9 cellular contexts compared by ENCODE assay signal in genomic region chr11:57335023-57335342, GRCh38. TPM values are rescaled to one million over a fixed set of nuclear protein-coding genes. Genes with fewer than 3 reads are reported as not detected.
DNase-seq lines count a peak whose midpoint lies in the region; ATAC-seq and TF ChIP-seq lines count a peak whose summit lies in the region.
"Had no signal": no experiment of that assay in that cellular context is flagged by ENCODE, and none has a peak within 500 bp of the region (broad histone marks: within the 10 kb centered on the region; RNA-seq: fewer than 3 reads in every experiment).

No MANE protein-coding gene starts in this region.

- TF ChIP-seq CTCF in NB4 (IDR thresholded peaks at IDR 0.05; ENCODE audit: low read depth, low read length) (no peak), epithelial cell of proximal tubule (conservative IDR thresholded peaks at IDR 0.05; ENCODE audit: low read depth, low read length) (no peak), psoas muscle (IDR thresholded peaks at IDR 0.05) (no peak)

- no peaks in the 10 kb centered on the region for H3K9me3 ChIP-seq in psoas muscle

- peak overlapping the region; percentile 81 for H3K27ac ChIP-seq in psoas muscle

- intact Hi-C loops in psoas muscle (cut with DNase I), result no loop called here

- H3K36me3 ChIP-seq in psoas muscle (ENCODE audit: insufficient read depth in 1 of 2, low read depth in 1 of 2), result peaks cover 3 to 49% of the 10 kb centered on the region in 2 donors

- DNase-seq in NB4 (ENCODE audit: low read depth), result no peak
- DNase-seq in epithelial cell of proximal tubule (ENCODE audit: low read depth), result no peak
- no peak for DNase-seq in psoas muscle
- DNase-seq in erythroblast (lab: John Stamatoyannopoulos, UW), result no peak
- DNase-seq in stimulated activated naive CD4-positive, alpha-beta T cell (lab: John Stamatoyannopoulos, UW), result no peak

- H3K4me3 ChIP-seq in NB4 (ENCODE audit: low read depth, low read length) (peak overlapping the region; percentile 96), epithelial cell of proximal tubule (ENCODE audit: low read depth, low read length) (peak overlapping the region; percentile 75), psoas muscle (peak overlapping the region; percentile 85)

- no peaks in the 10 kb centered on the region for H3K27me3 ChIP-seq in psoas muscle (ENCODE audit: insufficient read depth in 3 of 3, low read length in 2 of 3)

- peak; percentile 5 for ATAC-seq in GM18519 (IDR thresholded peaks at IDR 0.05; ENCODE audit: low FRiP score, unreplicated experiment)
- ATAC-seq in psoas muscle, result no peak
- ATAC-seq in GM19351 (IDR thresholded peaks at IDR 0.05; ENCODE audit: unreplicated experiment), result no peak
- ATAC-seq in GM18511 (IDR thresholded peaks at IDR 0.05; ENCODE audit: unreplicated experiment), result no peak

- TF ChIP-seq POLR2A in NB4 (IDR thresholded peaks at IDR 0.05; ENCODE audit: extremely low read depth, insufficient read length), result no peak
- no peak for TF ChIP-seq POLR2A in erythroblast (IDR thresholded peaks at IDR 0.05; ENCODE audit: low read length)

- peaks cover 18% of the 10 kb centered on the region for H3K4me1 ChIP-seq in psoas muscle

- 2 to 7% (median 3%) methylated on average over 7 of the region's 7 CpGs for WGBS in psoas muscle, 3 donors

RNA-seq across cellular contexts. Expression of gene SSRP1, which starts 0.7 kb away (rescaled TPM):
- total RNA-seq in epithelial cell of proximal tubule (141 and 218 TPM in 2 replicates), psoas muscle (10 to 100 TPM; 69.0 to 94.0 (median 82.4) TPM)
- polyA plus RNA-seq in psoas muscle, result 100 to 1,000 TPM; 101 to 138 (median 125) TPM

RNA-seq across cellular contexts. Expression of gene P2RX3, which starts 3.2 kb away (rescaled TPM):
- total RNA-seq in epithelial cell of proximal tubule (not detected in 2 replicates), psoas muscle (under 1 TPM; 0.40 to 0.90 (median 0.43) TPM)
- polyA plus RNA-seq in psoas muscle, result under 1 TPM; 0.21 to 0.60 (median 0.30) TPM
- total RNA-seq: T-helper 2 cell treated with Interferon-gamma antibody and Interleukin-4, amounts not matched to agents 100 ng/mL and 5 ng/mL, for 36 hours had no signal

RNA-seq across cellular contexts. Expression of gene TNKS1BP1, which starts 10.2 kb away (rescaled TPM):
- 65.4 and 66.3 TPM in 2 replicates for total RNA-seq in epithelial cell of proximal tubule
- 100 to 1,000 TPM in 2 of 4 donors, 10 to 100 TPM in 2; 63.9 to 288 (median 129) TPM for total RNA-seq in psoas muscle
- polyA plus RNA-seq in psoas muscle, result 100 to 1,000 TPM in 1 of 3 donors, 10 to 100 TPM in 2; 76.9 to 121 (median 79.9) TPM

RNA-seq across cellular contexts. Expression of gene PRG3, which starts 46.0 kb away (rescaled TPM):
- total RNA-seq in epithelial cell of proximal tubule (not detected in 2 replicates), psoas muscle (not detected)
- polyA plus RNA-seq in psoas muscle, result not detected
- total RNA-seq: T-helper 2 cell treated with Interferon-gamma antibody and Interleukin-4, amounts not matched to agents 100 ng/mL and 5 ng/mL, for 36 hours had no signal

RNA-seq across cellular contexts. Expression of gene PRG2, which starts 55.5 kb away (rescaled TPM):
- total RNA-seq in epithelial cell of proximal tubule, result not detected in 2 replicates
- under 1 TPM in 1 of 4 donors, not detected in 3; 0.25 TPM for total RNA-seq in psoas muscle
- not detected for polyA plus RNA-seq in psoas muscle
